Comparison of ENCODE assay signal across 10 cellular contexts in genomic region chr3:168053115-168053514, GRCh38. TPM values are rescaled to one million over a fixed set of nuclear protein-coding genes. Genes with fewer than 3 reads are reported as not detected.
A peak's percentile ranks its signal among the peaks of the same experiment; 100 is the strongest.
DNase-seq lines count a peak whose midpoint lies in the region; ATAC-seq and TF ChIP-seq lines count a peak whose summit lies in the region.
"Had no signal": no experiment of that assay in that cellular context is flagged by ENCODE, and none has a peak within 500 bp of the region (broad histone marks: within the 10 kb centered on the region; RNA-seq: fewer than 3 reads in every experiment).

No MANE protein-coding gene starts in this region.

- H3K9me3 ChIP-seq in naive thymus-derived CD4-positive, alpha-beta T cell (ENCODE audit: control insufficient read depth in 2 of 3, low read length in 3 of 3), result no peaks in the 10 kb centered on the region

- peak overlapping the region in 2 of 59 donors; percentile 1 to 2 for H3K4me3 ChIP-seq in dorsolateral prefrontal cortex
- H3K4me3 ChIP-seq in naive thymus-derived CD4-positive, alpha-beta T cell (ENCODE audit: low read length), result no peak overlapping the region

- no peaks in the 10 kb centered on the region for H3K4me1 ChIP-seq in naive thymus-derived CD4-positive, alpha-beta T cell (ENCODE audit: control insufficient read depth in 2 of 2, insufficient read depth in 2 of 2, low read length in 2 of 2)

- intact Hi-C loops in dorsolateral prefrontal cortex (cut with DNase I), result no loop called here
- intact Hi-C loops in naive thymus-derived CD4-positive, alpha-beta T cell (cut with micrococcal nuclease), result no loop called here

- H3K27ac Mint-ChIP-seq in osteocyte (ENCODE audit: unreplicated experiment), result no peak overlapping the region
- no peak overlapping the region for H3K27ac Mint-ChIP-seq in naive thymus-derived CD4-positive, alpha-beta T cell
- H3K27ac Mint-ChIP-seq: activated CD4-positive, alpha-beta memory T cell treated with anti-CD3 and anti-CD28 coated beads, Interleukin-2, amount 10 ng/mL, durations not matched to agents 7 days and 5 days had no signal

- H3K27me3 Mint-ChIP-seq in osteocyte (ENCODE audit: unreplicated experiment), result no peaks in the 10 kb centered on the region
- H3K27me3 Mint-ChIP-seq in naive thymus-derived CD4-positive, alpha-beta T cell, result peaks cover 0 to 16% (median 3%) of the 10 kb centered on the region in 5 donors
- H3K27me3 Mint-ChIP-seq: activated CD4-positive, alpha-beta memory T cell treated with anti-CD3 and anti-CD28 coated beads, Interleukin-2, amount 10 ng/mL, durations not matched to agents 7 days and 5 days had no signal

- POLR2A ChIA-PET in naive thymus-derived CD4-positive, alpha-beta T cell (lab: Charles Lee), result no interaction called here

- peaks cover 6% of the 10 kb centered on the region for H3K4me1 Mint-ChIP-seq in osteocyte (ENCODE audit: unreplicated experiment)
- H3K4me1 Mint-ChIP-seq in naive thymus-derived CD4-positive, alpha-beta T cell, result peaks cover 0 to 2% (median 0%) of the 10 kb centered on the region in 7 donors
- H3K4me1 Mint-ChIP-seq: activated CD4-positive, alpha-beta memory T cell treated with anti-CD3 and anti-CD28 coated beads, Interleukin-2, amount 10 ng/mL, durations not matched to agents 7 days and 5 days had no signal

- peak; percentile 30; the same call in 1 of the 3 replicates for TF ChIP-seq CTCF in GM12872 (IDR thresholded peaks at IDR 0.05; ENCODE audit: insufficient read depth, low read depth, low read length)
- TF ChIP-seq CTCF in dorsolateral prefrontal cortex (IDR thresholded peaks at IDR 0.05 in 54 of 56, conservative IDR thresholded peaks at IDR 0.05 in 2 of 56; ENCODE audit: low read depth in 1 of 56, partially characterized antibody in 56 of 56), result peak in 35 of 56 donors; percentile 10 to 51 (median 33)
- peak; percentile 38 for TF ChIP-seq CTCF in osteocyte (IDR thresholded peaks at IDR 0.05)

- no peak overlapping the region for H3K4me3 Mint-ChIP-seq in osteocyte (ENCODE audit: unreplicated experiment)
- H3K4me3 Mint-ChIP-seq in naive thymus-derived CD4-positive, alpha-beta T cell, result no peak overlapping the region
- H3K4me3 Mint-ChIP-seq: activated CD4-positive, alpha-beta memory T cell treated with anti-CD3 and anti-CD28 coated beads, Interleukin-2, amount 10 ng/mL, durations not matched to agents 7 days and 5 days had no signal

- DNase-seq in NCI-H446 (lab: John Stamatoyannopoulos, UW) (peak; percentile 15 to 44), dorsolateral prefrontal cortex (no peak), osteocyte (ENCODE audit: extremely low spot score, unreplicated experiment) (no peak), CD1c-positive myeloid dendritic cell (ENCODE audit: extremely low spot score) (no peak), germinal center (ENCODE audit: low spot score) (no peak)
- DNase-seq in naive thymus-derived CD4-positive, alpha-beta T cell, result no peak
- DNase-seq: activated CD4-positive, alpha-beta memory T cell treated with anti-CD3 and anti-CD28 coated beads, Interleukin-2, amount 10 ng/mL, durations not matched to agents 7 days and 5 days; H7 had no signal

- no peaks in the 10 kb centered on the region for H3K36me3 ChIP-seq in naive thymus-derived CD4-positive, alpha-beta T cell (ENCODE audit: control insufficient read depth in 2 of 3, insufficient read depth in 3 of 3, low read length in 3 of 3)

- CTCF ChIA-PET in naive thymus-derived CD4-positive, alpha-beta T cell (lab: Charles Lee), result no interaction called here

- no peaks in the 10 kb centered on the region for H3K9me3 Mint-ChIP-seq in osteocyte (ENCODE audit: unreplicated experiment)
- peaks cover 0 to 15% (median 2%) of the 10 kb centered on the region in 11 donors for H3K9me3 Mint-ChIP-seq in naive thymus-derived CD4-positive, alpha-beta T cell
- H3K9me3 Mint-ChIP-seq: activated CD4-positive, alpha-beta memory T cell treated with anti-CD3 and anti-CD28 coated beads, Interleukin-2, amount 10 ng/mL, durations not matched to agents 7 days and 5 days had no signal

- no peaks in the 10 kb centered on the region for H3K27me3 ChIP-seq in dorsolateral prefrontal cortex
- H3K27me3 ChIP-seq in naive thymus-derived CD4-positive, alpha-beta T cell (ENCODE audit: control insufficient read depth in 2 of 2, insufficient read depth in 2 of 2, low read length in 2 of 2), result no peaks in the 10 kb centered on the region

- H3K27ac ChIP-seq in dorsolateral prefrontal cortex, result no peak overlapping the region
- H3K27ac ChIP-seq in naive thymus-derived CD4-positive, alpha-beta T cell (ENCODE audit: low read depth, low read length), result no peak overlapping the region

- H3K36me3 Mint-ChIP-seq in osteocyte (ENCODE audit: unreplicated experiment), result no peaks in the 10 kb centered on the region
- H3K36me3 Mint-ChIP-seq in naive thymus-derived CD4-positive, alpha-beta T cell, result no peaks in the 10 kb centered on the region

- ATAC-seq in naive thymus-derived CD4-positive, alpha-beta T cell, result no peak
- ATAC-seq: esophagus mucosa had no signal

RNA-seq across cellular contexts. Expression of gene GOLIM4, which starts 42.6 kb away (rescaled TPM):
- 100 to 1,000 TPM in 2 of 120 experiments, 10 to 100 TPM in 118; 26.3 to 108 (median 49.7) TPM for total RNA-seq in dorsolateral prefrontal cortex
- 39.7 and 40.5 TPM in 2 replicates for total RNA-seq in osteocyte
- 1 to 10 TPM in 3 of 5 experiments, under 1 TPM in 2; 0.43 to 5.5 (median 1.0) TPM for total RNA-seq in naive thymus-derived CD4-positive, alpha-beta T cell
- not detected for polyA plus RNA-seq in naive thymus-derived CD4-positive, alpha-beta T cell

Comparison
In these comparisons a context has a peak if more than half of its experiments do, and no peak if none do; other contexts are left out.
1. DNase-seq: peak in NCI-H446 (2 of 2); none in dorsolateral prefrontal cortex (0 of 10), osteocyte (single experiment), naive thymus-derived CD4-positive, alpha-beta T cell (0 of 9), CD1c-positive myeloid dendritic cell (single experiment) and germinal center (single experiment).
2. Peak in every context shown above with its lines, with median percentiles within 50 percentile points of each other: CTCF ChIP-seq.